Comparison of ENCODE assay signal across 12 cellular contexts in genomic region chrX:115023139-115023538, GRCh38. TPM values are rescaled to one million over a fixed set of nuclear protein-coding genes. Genes with fewer than 3 reads are reported as not detected.
DNase-seq lines count a peak whose midpoint lies in the region; ATAC-seq and TF ChIP-seq lines count a peak whose summit lies in the region.
"Had no signal": no experiment of that assay in that cellular context is flagged by ENCODE, and none has a peak within 500 bp of the region (broad histone marks: within the 10 kb centered on the region; RNA-seq: fewer than 3 reads in every experiment).

No MANE protein-coding gene starts in this region.

- H2AFZ ChIP-seq in PC-3 (ENCODE audit: low read length) = no peak overlapping the region

- POLR2A ChIA-PET in PC-3 (lab: Charles Lee; ENCODE audit: unreplicated experiment) = interaction anchor here (0.6 kb wide), 1 partner anchor 48 kb away, joined by 3 read pairs; no protein-coding TSS in a partner anchor

- H3K9me3 ChIP-seq in PC-3 (ENCODE audit: low read length) (no peaks in the 10 kb centered on the region), prostate gland (no peaks in the 10 kb centered on the region)

- H3K27ac ChIP-seq in PC-3 (ENCODE audit: low read length) = peak overlapping the region; percentile 95
- no peak overlapping the region for H3K27ac ChIP-seq in prostate gland

- no peak overlapping the region; the same call in 1 of the 2 replicates for H3K9ac ChIP-seq in PC-3 (ENCODE audit: low read length)

- TF ChIP-seq POLR2A in erythroblast (IDR thresholded peaks at IDR 0.05; ENCODE audit: low read length) (no peak), prostate gland (IDR thresholded peaks at IDR 0.05) (no peak)

- H3K36me3 ChIP-seq in PC-3 (ENCODE audit: low read depth, low read length) (no peaks in the 10 kb centered on the region), prostate gland (no peaks in the 10 kb centered on the region)

- H3K27me3 ChIP-seq in PC-3 (ENCODE audit: low read length) = no peaks in the 10 kb centered on the region
- no peaks in the 10 kb centered on the region for H3K27me3 ChIP-seq in prostate gland (replicated peaks; ENCODE audit: insufficient read depth)

- H3K4me3 ChIP-seq in PC-3 (ENCODE audit: low read length) (no peak overlapping the region), prostate gland (no peak overlapping the region)

- BruUV-seq in PC-3 (replicated peaks; lab: Mats Ljungman, UMichigan) = no TSS peak

- CTCF ChIA-PET in PC-3 (lab: Charles Lee) = interaction anchor here (0.6 kb wide), 1 partner anchor 31 kb away, joined by 3 read pairs; no protein-coding TSS in a partner anchor

- no peaks in the 10 kb centered on the region for H3K9me2 ChIP-seq in PC-3 (replicated peaks; ENCODE audit: low read length)

- ATAC-seq in PC-3 (peak; percentile 83), HG03342 (IDR thresholded peaks at IDR 0.05; ENCODE audit: unreplicated experiment) (no peak), HG02759 (IDR thresholded peaks at IDR 0.05; ENCODE audit: unreplicated experiment) (no peak)
- ATAC-seq: activated CD4-positive, alpha-beta T cell treated with anti-CD3 and anti-CD28 coated beads for 36 hours; activated naive CD8-positive, alpha-beta T cell treated with anti-CD3 and anti-CD28 coated beads, Interleukin-2, amount 50 U/mL, for 24 hours had no signal

- no peak overlapping the region for H3K4me2 ChIP-seq in PC-3 (ENCODE audit: low read length)

- 25% methylated on average over 2 of the region's 2 CpGs for WGBS in prostate gland

- no peaks in the 10 kb centered on the region for H4K20me1 ChIP-seq in PC-3 (ENCODE audit: low read length)

- no peak for TF ChIP-seq CTCF in PC-3 (conservative IDR thresholded peaks at IDR 0.05; ENCODE audit: low read depth, low read length)
- TF ChIP-seq CTCF in prostate gland (IDR thresholded peaks at IDR 0.05) = no peak

- peak; percentile 83 for DNase-seq in EH (ENCODE audit: low read depth)
- peak; percentile 93 for DNase-seq in PC-3
- peak; percentile 0 to 2 for DNase-seq in erythroblast (lab: John Stamatoyannopoulos, UW)
- peak; percentile 5 for DNase-seq in prostate gland (ENCODE audit: low spot score)
- no peak for DNase-seq in C1 segment of cervical spinal cord (lab: John Stamatoyannopoulos, UW)
- no peak for DNase-seq in NCI-H1048 (lab: John Stamatoyannopoulos, UW)
- DNase-seq: activated CD4-positive, alpha-beta T cell treated with anti-CD3 and anti-CD28 coated beads for 36 hours; activated naive CD8-positive, alpha-beta T cell treated with anti-CD3 and anti-CD28 coated beads, Interleukin-2, amount 50 U/mL, for 24 hours; naive B cell; SHP77 treated with DMSO at 0.1 percent for 48 hours had no signal

- peaks cover 4% of the 10 kb centered on the region for H3F3A ChIP-seq in PC-3 (ENCODE audit: low read length, unreplicated experiment)

- H3K4me1 ChIP-seq in PC-3 (ENCODE audit: insufficient read depth, low read length) = peaks cover 60% of the 10 kb centered on the region
- H3K4me1 ChIP-seq in prostate gland (replicated peaks) = no peaks in the 10 kb centered on the region

- intact Hi-C loops in PC-3 (cut with micrococcal nuclease) = loop anchor here (5.0 kb wide), 1 partner anchor 46 kb away; no protein-coding TSS in a partner anchor
- intact Hi-C loops in prostate gland (cut with DNase I) = no loop called here

- no peaks in the 10 kb centered on the region for H3K79me2 ChIP-seq in PC-3 (ENCODE audit: low read length)

RNA-seq across cellular contexts. Expression of gene IL13RA2, which starts 5.7 kb away (rescaled TPM):
- total RNA-seq in PC-3 (2014; rRNA removed) (3.4 and 8.1 TPM in 2 replicates), prostate gland (1 to 10 TPM; 3.4 to 5.2 TPM)
- total RNA-seq: activated CD4-positive, alpha-beta T cell treated with anti-CD3 and anti-CD28 coated beads for 36 hours had no signal

Comparison
In these comparisons a context has a peak if more than half of its experiments do, and no peak if none do; other contexts are left out.
1. DNase-seq: peak in EH (single experiment), PC-3 (single experiment), erythroblast (2 of 2) and prostate gland (single experiment); none in C1 segment of cervical spinal cord (0 of 14) and NCI-H1048 (single experiment).